8 cellular contexts compared by ENCODE assay signal in the genomic region with DNA sequence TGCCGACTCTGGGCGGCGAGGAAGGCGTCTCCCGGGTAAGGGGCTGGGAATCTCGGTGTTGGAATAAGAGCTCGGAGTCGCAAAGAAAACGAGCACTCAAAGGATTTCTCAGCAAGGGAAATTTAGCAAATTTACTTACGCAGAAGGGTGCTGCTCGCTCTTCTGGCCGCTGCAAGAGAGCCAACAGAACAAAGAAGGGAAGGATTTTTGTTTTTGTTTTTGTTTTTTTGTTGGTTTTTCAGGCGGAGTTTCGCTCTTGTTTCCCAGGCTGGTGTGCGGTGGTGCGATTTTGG. TPM values are rescaled to one million over a fixed set of nuclear protein-coding genes. Genes with fewer than 3 reads are reported as not detected.
DNase-seq lines count a peak whose midpoint lies in the region; ATAC-seq and TF ChIP-seq lines count a peak whose summit lies in the region.

No MANE protein-coding gene starts in this region.

- H3K27me3 ChIP-seq in CD4-positive, CD25-positive, alpha-beta regulatory T cell (ENCODE audit: control insufficient read depth, insufficient read depth, low read length): no peaks in the 10 kb centered on the region
- H3K27me3 ChIP-seq in PC-9 (ENCODE audit: insufficient read depth, low read depth) (no peaks in the 10 kb centered on the region), neuronal stem cell (ENCODE audit: control insufficient read depth in 3 of 3, insufficient read depth in 3 of 3, low read depth in 1 of 3, low read length in 3 of 3) (no peaks in the 10 kb centered on the region)

- POLR2A ChIA-PET in PC-9 (lab: Charles Lee; ENCODE audit: unreplicated experiment): interaction anchor here (0.6 to 0.7 kb wide), 2 partner anchors 104 to 261 kb away, joined by 3 to 5 read pairs; no protein-coding TSS in a partner anchor

- no TSS peak for BruUV-seq in PC-9 (replicated peaks; lab: Mats Ljungman, UMichigan)

- H2BK15ac ChIP-seq in neuronal stem cell (ENCODE audit: low read length): no peak overlapping the region

- no peak overlapping the region for H4K8ac ChIP-seq in neuronal stem cell (ENCODE audit: low read depth, low read length)

- peaks cover 34% of the 10 kb centered on the region for H3K4me1 ChIP-seq in CD4-positive, CD25-positive, alpha-beta regulatory T cell (ENCODE audit: control insufficient read depth, insufficient read depth, low read length, poor library complexity, severe bottlenecking)
- H3K4me1 ChIP-seq in PC-9 (replicated peaks; ENCODE audit: insufficient read depth): peaks cover 25% of the 10 kb centered on the region
- H3K4me1 ChIP-seq in neuronal stem cell (ENCODE audit: control insufficient read depth in 2 of 2, insufficient read depth in 1 of 2, low read depth in 1 of 2, low read length in 2 of 2): peaks cover 8 to 13% of the 10 kb centered on the region in 2 donors

- H4K91ac ChIP-seq in neuronal stem cell (ENCODE audit: low read depth, low read length, poor library complexity): no peak overlapping the region

- peak overlapping the region; percentile 75 for H3K27ac ChIP-seq in CD4-positive, CD25-positive, alpha-beta regulatory T cell (ENCODE audit: insufficient read depth, low read length, poor library complexity, severe bottlenecking)
- H3K27ac ChIP-seq in PC-9: peak overlapping the region; percentile 36
- H3K27ac ChIP-seq in neuronal stem cell (replicated peaks; ENCODE audit: low read length): no peak overlapping the region

- H3K9me2 ChIP-seq in PC-9 (ENCODE audit: insufficient read depth): no peaks in the 10 kb centered on the region

- peaks cover 3% of the 10 kb centered on the region for H3K36me3 ChIP-seq in CD4-positive, CD25-positive, alpha-beta regulatory T cell (ENCODE audit: control insufficient read depth, insufficient read depth, low read length)
- H3K36me3 ChIP-seq in PC-9 (ENCODE audit: low read depth): 0 out of 2 replicates have a peak, but pooled peaks cover 12% of the 10 kb centered on the region
- peaks cover 2 to 42% of the 10 kb centered on the region in 2 donors for H3K36me3 ChIP-seq in neuronal stem cell (replicated peaks in 1 of 2; ENCODE audit: control insufficient read depth in 2 of 2, insufficient read depth in 2 of 2, low read length in 2 of 2)

- H3K4me2 ChIP-seq in PC-9 (peak overlapping the region; percentile 74), neuronal stem cell (ENCODE audit: insufficient read depth, low read length, poor library complexity, severe bottlenecking) (peak overlapping the region; percentile 72)

- peaks cover 19% of the 10 kb centered on the region; the same call in 1 of the 2 replicates for H3F3A ChIP-seq in PC-9 (ENCODE audit: insufficient read depth, low read depth)

- CTCF ChIA-PET in PC-9 (lab: Charles Lee): interaction anchor here (0.6 to 1.2 kb wide), 3 partner anchors 130 to 483 kb away, joined by 3 to 4 read pairs (median 3); no protein-coding TSS in a partner anchor

- no peaks in the 10 kb centered on the region for H3K9me3 Mint-ChIP-seq in CD4-positive, CD25-positive, alpha-beta regulatory T cell
- H3K9me3 Mint-ChIP-seq in endothelial cell (ENCODE audit: unreplicated experiment): no peaks in the 10 kb centered on the region

- H2BK120ac ChIP-seq in neuronal stem cell (ENCODE audit: low read depth, low read length): peak overlapping the region; percentile 32

- peak overlapping the region; percentile 71 to 98 (median 94) for H3K27ac Mint-ChIP-seq in CD4-positive, CD25-positive, alpha-beta regulatory T cell
- peak overlapping the region; percentile 96 for H3K27ac Mint-ChIP-seq in endothelial cell (ENCODE audit: unreplicated experiment)

- H2AK5ac ChIP-seq in neuronal stem cell (ENCODE audit: low read depth, low read length): no peak overlapping the region

- no peak for DNase-seq in CD4-positive, CD25-positive, alpha-beta regulatory T cell
- DNase-seq in PC-9 (no peak), endothelial cell (ENCODE audit: low spot score) (no peak), neuronal stem cell (ENCODE audit: low spot score) (no peak), GDM1 (lab: John Stamatoyannopoulos, UW) (no peak), midbrain (lab: John Stamatoyannopoulos, UW) (no peak), SW480 (ENCODE audit: low spot score) (no peak)

- H3K9ac ChIP-seq in neuronal stem cell (ENCODE audit: low read depth, low read length, poor library complexity): peak overlapping the region; percentile 94

- no peaks in the 10 kb centered on the region for H3K9me3 ChIP-seq in CD4-positive, CD25-positive, alpha-beta regulatory T cell (ENCODE audit: control insufficient read depth in 2 of 2, low read length in 2 of 2)
- H3K9me3 ChIP-seq in PC-9 (ENCODE audit: insufficient read depth, low read depth): no peaks in the 10 kb centered on the region
- peaks cover 1 to 15% of the 10 kb centered on the region in 2 donors for H3K9me3 ChIP-seq in neuronal stem cell (replicated peaks in 1 of 2; ENCODE audit: control insufficient read depth in 2 of 2, insufficient read depth in 1 of 2, low read depth in 1 of 2, low read length in 2 of 2)

- peaks cover 6% of the 10 kb centered on the region for H3K27me3 Mint-ChIP-seq in CD4-positive, CD25-positive, alpha-beta regulatory T cell
- H3K27me3 Mint-ChIP-seq in endothelial cell (ENCODE audit: unreplicated experiment): peaks cover 5% of the 10 kb centered on the region

- H3K79me2 ChIP-seq in PC-9 (ENCODE audit: low read depth): peaks cover 61% of the 10 kb centered on the region

- no peak overlapping the region for H3K14ac ChIP-seq in neuronal stem cell (ENCODE audit: low read length)

- H3K79me1 ChIP-seq in neuronal stem cell (ENCODE audit: low read depth, low read length): peaks cover 14% of the 10 kb centered on the region

- no peak for ATAC-seq in CD4-positive, CD25-positive, alpha-beta regulatory T cell (ENCODE audit: low read depth in 2 of 2)
- no peak for ATAC-seq in GM19397 (IDR thresholded peaks at IDR 0.05; ENCODE audit: unreplicated experiment)

- TF ChIP-seq CTCF in PC-9 (conservative IDR thresholded peaks at IDR 0.05): no peak
- TF ChIP-seq CTCF in endothelial cell (IDR thresholded peaks at IDR 0.05; ENCODE audit: unreplicated experiment): no peak

- H2AFZ ChIP-seq in PC-9 (peak overlapping the region; percentile 88), neuronal stem cell (ENCODE audit: low read length) (peak overlapping the region; percentile 90)

- H3K4me1 Mint-ChIP-seq in CD4-positive, CD25-positive, alpha-beta regulatory T cell: peaks cover 0 to 83% (median 33%) of the 10 kb centered on the region in 4 donors
- H3K4me1 Mint-ChIP-seq in endothelial cell (ENCODE audit: unreplicated experiment): peaks cover 33% of the 10 kb centered on the region

- H3K36me3 Mint-ChIP-seq in CD4-positive, CD25-positive, alpha-beta regulatory T cell: peaks cover 3% of the 10 kb centered on the region
- H3K36me3 Mint-ChIP-seq in endothelial cell (ENCODE audit: low read depth, unreplicated experiment): peaks cover 17% of the 10 kb centered on the region

- peak overlapping the region; percentile 90 for H3K18ac ChIP-seq in neuronal stem cell (ENCODE audit: low read length)

- peak overlapping the region; percentile 44 for H2BK5ac ChIP-seq in neuronal stem cell (ENCODE audit: low read length)

- no peak overlapping the region for H2BK12ac ChIP-seq in neuronal stem cell (ENCODE audit: low read length)

- H3K4ac ChIP-seq in neuronal stem cell (ENCODE audit: low read length): no peak overlapping the region

- WGBS in neuronal stem cell (ENCODE audit: extremely low coverage in 2 of 2, insufficient read length in 2 of 2, insufficient replicate concordance in 1 of 2), 2 donors: no CpG with 5 or more reads among the region's 16 CpGs

- H3K23ac ChIP-seq in neuronal stem cell (ENCODE audit: low read depth, low read length, poor library complexity): peak overlapping the region; percentile 68

- H3K4me3 Mint-ChIP-seq in CD4-positive, CD25-positive, alpha-beta regulatory T cell: peak overlapping the region; percentile 93 to 100 (median 100)
- peak overlapping the region; percentile 98 for H3K4me3 Mint-ChIP-seq in endothelial cell (ENCODE audit: unreplicated experiment)

- peak overlapping the region; percentile 91 for H3K4me3 ChIP-seq in CD4-positive, CD25-positive, alpha-beta regulatory T cell (ENCODE audit: low read depth, low read length)
- H3K4me3 ChIP-seq in PC-9 (peak overlapping the region; percentile 76), neuronal stem cell (ENCODE audit: low read length in 2 of 2) (peak overlapping the region; percentile 90 to 94)

- intact Hi-C loops in PC-9 (cut with micrococcal nuclease; ENCODE audit: unreplicated experiment): loop anchor here (5.0 kb wide), 2 partner anchors 71 to 306 kb away; partner anchors contain the start of gene SURF6

- H4K20me1 ChIP-seq in PC-9 (ENCODE audit: insufficient read depth): peaks cover 14% of the 10 kb centered on the region

RNA-seq across cellular contexts. Expression of gene GTF3C5, which starts 0.3 kb away (rescaled TPM):
- 50.5 TPM for total RNA-seq in CD4-positive, CD25-positive, alpha-beta regulatory T cell
- polyA plus RNA-seq in CD4-positive, CD25-positive, alpha-beta regulatory T cell: 10 to 100 TPM; 35.8 to 40.3 (median 39.4) TPM
- total RNA-seq in PC-9 (2021) (79.6 and 107 TPM in 2 replicates), endothelial cell (ENCODE audit: unreplicated experiment) (71.7 TPM)
- 61.8 TPM for polyA plus RNA-seq in neuronal stem cell (2013, experiment 1 of 2)
- polyA plus RNA-seq in neuronal stem cell (2013, experiment 2 of 2): 62.4 TPM

RNA-seq across cellular contexts. Expression of gene CEL, which starts 30.7 kb away (rescaled TPM):
- total RNA-seq in CD4-positive, CD25-positive, alpha-beta regulatory T cell: 0.37 TPM
- not detected for polyA plus RNA-seq in CD4-positive, CD25-positive, alpha-beta regulatory T cell
- 2.7 TPM in 2 replicates for total RNA-seq in PC-9 (2021)
- 4.2 TPM for total RNA-seq in endothelial cell (ENCODE audit: unreplicated experiment)
- 3.7 TPM for polyA plus RNA-seq in neuronal stem cell (2013, experiment 1 of 2)
- polyA plus RNA-seq in neuronal stem cell (2013, experiment 2 of 2): 4.0 TPM

RNA-seq across cellular contexts. Expression of gene GFI1B, which starts 52.6 kb away (rescaled TPM):
- 3.3 TPM for total RNA-seq in CD4-positive, CD25-positive, alpha-beta regulatory T cell
- under 1 TPM in 1 of 4 donors, not detected in 3; 0.05 TPM for polyA plus RNA-seq in CD4-positive, CD25-positive, alpha-beta regulatory T cell
- total RNA-seq in PC-9 (2021): not detected in 2 replicates
- total RNA-seq in endothelial cell (ENCODE audit: unreplicated experiment): not detected
- 0.07 TPM for polyA plus RNA-seq in neuronal stem cell (2013, experiment 1 of 2)
- 0.04 TPM for polyA plus RNA-seq in neuronal stem cell (2013, experiment 2 of 2)
